In genomic region chr2:1140389-1141003, GRCh38 we compare ENCODE assay signal across 8 cellular contexts.
DNase-seq lines count a peak whose midpoint lies in the region; ATAC-seq and TF ChIP-seq lines count a peak whose summit lies in the region.

No MANE protein-coding gene starts in this region.

- H3K4me3 ChIP-seq in epithelial cell of proximal tubule (ENCODE audit: low read depth, low read length): no peak overlapping the region

- no peak overlapping the region for H3K27ac Mint-ChIP-seq in osteocyte (ENCODE audit: unreplicated experiment)

- H3K36me3 Mint-ChIP-seq in osteocyte (ENCODE audit: unreplicated experiment): no peaks in the 10 kb centered on the region

- TF ChIP-seq CTCF in epithelial cell of proximal tubule (conservative IDR thresholded peaks at IDR 0.05; ENCODE audit: low read depth, low read length) (peak; percentile 93), osteocyte (IDR thresholded peaks at IDR 0.05) (peak; percentile 78)

- H3K9me3 Mint-ChIP-seq in osteocyte (ENCODE audit: unreplicated experiment): no peaks in the 10 kb centered on the region

- no peak overlapping the region for H3K4me3 Mint-ChIP-seq in osteocyte (ENCODE audit: unreplicated experiment)

- DNase-seq in NCI-H345 (lab: John Stamatoyannopoulos, UW) (peak; percentile 9), NCI-H345 treated with DMSO at 0.1 percent for 48 hours (lab: John Stamatoyannopoulos, UW; ENCODE audit: unreplicated experiment) (no peak), epithelial cell of proximal tubule (ENCODE audit: low read depth) (no peak), osteocyte (ENCODE audit: extremely low spot score, unreplicated experiment) (no peak)
- DNase-seq in activated CD4-positive, alpha-beta T cell treated with anti-CD3 and anti-CD28 coated beads, Interleukin-2, amount 50 U/mL, for 48 hours: peak; percentile 46 to 56

- ATAC-seq in HG03521 (IDR thresholded peaks at IDR 0.05; ENCODE audit: unreplicated experiment) (peak; percentile 50), HG03025 (IDR thresholded peaks at IDR 0.05; ENCODE audit: low FRiP score, unreplicated experiment) (no peak), HG03280 (IDR thresholded peaks at IDR 0.05; ENCODE audit: unreplicated experiment) (no peak)

- H3K27me3 Mint-ChIP-seq in osteocyte (ENCODE audit: unreplicated experiment): no peaks in the 10 kb centered on the region

- no peaks in the 10 kb centered on the region for H3K4me1 Mint-ChIP-seq in osteocyte (ENCODE audit: unreplicated experiment)

Comparison
In these comparisons a context has a peak if more than half of its experiments do, and no peak if none do; other contexts are left out.
1. DNase-seq: peak in NCI-H345 (single experiment) and activated CD4-positive, alpha-beta T cell treated with anti-CD3 and anti-CD28 coated beads, Interleukin-2, amount 50 U/mL, for 48 hours (2 of 2); none in NCI-H345 treated with DMSO at 0.1 percent for 48 hours (single experiment), epithelial cell of proximal tubule (single experiment) and osteocyte (single experiment).